ENCODE assay signal across 29 cellular contexts in the genomic region with DNA sequence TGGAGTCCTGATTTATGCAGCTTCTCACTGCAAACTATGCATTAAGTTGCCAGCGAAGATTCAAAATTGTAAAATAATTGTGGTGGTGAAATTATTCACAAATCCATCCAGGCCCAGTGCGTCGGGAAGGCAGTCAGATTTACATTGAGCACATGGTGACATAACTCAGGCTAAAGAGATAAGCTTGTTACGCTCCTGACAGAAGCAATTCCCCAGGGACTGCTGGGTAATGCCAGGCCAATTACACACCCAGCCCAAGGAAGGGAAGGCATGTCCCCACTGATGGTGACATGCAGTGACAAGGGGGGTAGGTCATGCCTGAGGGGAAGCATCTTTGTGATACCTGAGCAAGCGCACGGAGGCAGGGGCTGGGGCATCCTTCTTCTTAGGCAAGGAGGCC. TPM values are rescaled to one million over a fixed set of nuclear protein-coding genes. Genes with fewer than 3 reads are reported as not detected.
DNase-seq lines count a peak whose midpoint lies in the region; TF ChIP-seq lines count a peak whose summit lies in the region.
"Had no signal": no experiment of that assay in that cellular context is flagged by ENCODE, and none has a peak within 500 bp of the region (broad histone marks: within the 10 kb centered on the region; RNA-seq: fewer than 3 reads in every experiment).

No MANE protein-coding gene starts in this region.

- no peaks in the 10 kb centered on the region for H3K4me1 ChIP-seq in spleen
- H3K4me1 ChIP-seq: Caco-2, foreskin keratinocyte had no signal

- TF ChIP-seq POLR2A in spleen (IDR thresholded peaks at IDR 0.05): no peak

- no peaks in the 10 kb centered on the region for H3K36me3 ChIP-seq in spleen
- H3K36me3 ChIP-seq: upper lobe of right lung had no signal

- no peaks in the 10 kb centered on the region for H3K9me3 ChIP-seq in spleen
- H3K9me3 ChIP-seq: Caco-2, upper lobe of right lung had no signal

- WGBS in spleen, 5 donors: 71 to 87% (median 72%) methylated on average over 6 of the region's 6 CpGs

- DNase-seq in NCI-H2196 (lab: John Stamatoyannopoulos, UW; ENCODE audit: unreplicated experiment): peak; percentile 48
- DNase-seq in NCI-H2196 treated with DMSO at 0.1 percent for 48 hours (lab: John Stamatoyannopoulos, UW; ENCODE audit: unreplicated experiment): no peak
- DNase-seq in NCI-H1105 treated with DMSO at 0.1 percent for 48 hours (lab: John Stamatoyannopoulos, UW): peak; percentile 88
- peak; percentile 84 for DNase-seq in NCI-H524 treated with DMSO at 0.1 percent for 48 hours (lab: John Stamatoyannopoulos, UW)
- peak; percentile 45 for DNase-seq in spleen
- DNase-seq in NCI-H2227 treated with DMSO at 0.1 percent for 48 hours (lab: John Stamatoyannopoulos, UW): no peak
- no peak for DNase-seq in pons (ENCODE audit: low spot score)
- DNase-seq in HK-2 (ENCODE audit: unreplicated experiment): no peak
- DNase-seq: activated naive CD4-positive, alpha-beta T cell treated with anti-CD3 and anti-CD28 coated beads, Interleukin-2, amount 10 ng/mL, durations not matched to agents 7 days and 5 days; amniotic stem cell; C1 segment of cervical spinal cord; Caco-2; effector memory CD4-positive, alpha-beta T cell; erythroblast; foreskin keratinocyte; Kasumi-1; left colon; MV-4-11; NCI-H446; occipital lobe; small intestine; stimulated activated CD4-positive, alpha-beta T cell treated with anti-CD3 and anti-CD28 coated beads, Interleukin-2, amount 100 ng/mL, for 24 hours; substantia nigra; T-helper 9 cell; upper lobe of right lung had no signal

- peaks cover 0 to 40% (median 0%) of the 10 kb centered on the region in 7 donors for H3K27me3 ChIP-seq in spleen (replicated peaks in 1 of 7)
- H3K27me3 ChIP-seq: foreskin keratinocyte had no signal

- intact Hi-C loops in spleen (cut with DNase I; ENCODE audit: low total_unique reads): no loop called here

- H3K27ac ChIP-seq in spleen: no peak overlapping the region
- H3K27ac ChIP-seq: foreskin keratinocyte, upper lobe of right lung had no signal

- TF ChIP-seq CTCF in spleen (IDR thresholded peaks at IDR 0.05 in 8 of 11, conservative IDR thresholded peaks at IDR 0.05 in 3 of 11): no peak

- H3K4me3 ChIP-seq in spleen: no peak overlapping the region
- H3K4me3 ChIP-seq: upper lobe of right lung had no signal

RNA-seq across cellular contexts. Expression of a gene that starts 39.4 kb away (rescaled TPM):
- total RNA-seq in spleen: under 1 TPM; 0.09 to 0.57 (median 0.20) TPM
- under 1 TPM; 0.09 to 0.74 (median 0.11) TPM for polyA plus RNA-seq in spleen
- total RNA-seq: activated T-helper 1 cell treated with anti-CD3 and anti-CD28 coated beads, Interleukin-12 subunit alpha, Interleukin-12 subunit beta, Interleukin-2, Interleukin-4 antibody, amounts not matched to agents 30 ng/mL and 10 ng/mL and 1 ng/mL, durations not matched to agents 14 hours and 24 hours and 36 hours; Caco-2; foreskin keratinocyte; HepG2; mesenteric fat pad; renal cortical epithelial cell; upper lobe of right lung had no signal
- polyA plus RNA-seq: foreskin keratinocyte, HepG2 had no signal

Comparison
In these comparisons a context has a peak if more than half of its experiments do, and no peak if none do; other contexts are left out.
1. DNase-seq: peak in NCI-H2196 (single experiment), NCI-H1105 treated with DMSO at 0.1 percent for 48 hours (single experiment), NCI-H524 treated with DMSO at 0.1 percent for 48 hours (single experiment) and spleen (single experiment); none in NCI-H2196 treated with DMSO at 0.1 percent for 48 hours (single experiment), NCI-H2227 treated with DMSO at 0.1 percent for 48 hours (single experiment), pons (single experiment) and HK-2 (single experiment).